15 cellular contexts compared by ENCODE assay signal in genomic region chr2:23488584-23488983, GRCh38.
"Had no signal": no experiment of that assay in that cellular context is flagged by ENCODE, and none has a peak within 500 bp of the region (broad histone marks: within the 10 kb centered on the region; RNA-seq: fewer than 3 reads in every experiment).

No MANE protein-coding gene starts in this region.

- H3K27me3 Mint-ChIP-seq: activated B cell treated with CpG ODN at 0.5 μM for 24 hours had no signal

- H3K27ac Mint-ChIP-seq: activated B cell treated with CpG ODN at 0.5 μM for 24 hours; activated naive CD4-positive, alpha-beta T cell treated with anti-CD3 and anti-CD28 coated beads, Interleukin-2, amount 10 ng/mL, durations not matched to agents 7 days and 5 days; effector memory CD8-positive, alpha-beta T cell; memory B cell had no signal

- H3K9me3 ChIP-seq: gastrocnemius medialis, left lung, psoas muscle, stomach had no signal

- ATAC-seq: effector memory CD8-positive, alpha-beta T cell; gastrocnemius medialis; left lung; psoas muscle; sciatic nerve had no signal

- H3K9me3 Mint-ChIP-seq: activated B cell treated with CpG ODN at 0.5 μM for 24 hours; activated naive CD4-positive, alpha-beta T cell treated with anti-CD3 and anti-CD28 coated beads, Interleukin-2, amount 10 ng/mL, durations not matched to agents 7 days and 5 days; effector memory CD8-positive, alpha-beta T cell; memory B cell; nephron had no signal

- H3K36me3 ChIP-seq: brain microvascular endothelial cell, gastrocnemius medialis, left lung, stomach had no signal

- H3K27me3 ChIP-seq: brain microvascular endothelial cell, gastrocnemius medialis had no signal

- H3K27ac ChIP-seq: brain microvascular endothelial cell, epithelial cell of prostate, gastrocnemius medialis, left lung, psoas muscle, stomach had no signal

- DNase-seq: activated B cell treated with CpG ODN at 0.5 μM for 24 hours; activated naive CD4-positive, alpha-beta T cell treated with anti-CD3 and anti-CD28 coated beads, Interleukin-2, amount 10 ng/mL, durations not matched to agents 7 days and 5 days; amniotic stem cell; brain microvascular endothelial cell; effector memory CD8-positive, alpha-beta T cell; gastrocnemius medialis; islet precursor cell; occipital lobe; psoas muscle; stomach had no signal

- H3K4me3 ChIP-seq: gastrocnemius medialis, left lung, psoas muscle, stomach had no signal

- H3K4me3 Mint-ChIP-seq: activated B cell treated with CpG ODN at 0.5 μM for 24 hours; activated naive CD4-positive, alpha-beta T cell treated with anti-CD3 and anti-CD28 coated beads, Interleukin-2, amount 10 ng/mL, durations not matched to agents 7 days and 5 days; effector memory CD8-positive, alpha-beta T cell; memory B cell; nephron had no signal

- H3K4me1 ChIP-seq: gastrocnemius medialis, left lung, psoas muscle had no signal
